ENCODE assay signal across 19 cellular contexts in genomic region chr17:5434984-5435383, GRCh38. TPM values are rescaled to one million over a fixed set of nuclear protein-coding genes. Genes with fewer than 3 reads are reported as not detected.
DNase-seq lines count a peak whose midpoint lies in the region; ATAC-seq and TF ChIP-seq lines count a peak whose summit lies in the region.
"Had no signal": no experiment of that assay in that cellular context is flagged by ENCODE, and none has a peak within 500 bp of the region (broad histone marks: within the 10 kb centered on the region; RNA-seq: fewer than 3 reads in every experiment).

No MANE protein-coding gene starts in this region.

- H3K9me3 ChIP-seq in HEK293 (ENCODE audit: control insufficient read depth, insufficient read depth, low read depth, low read length) (no peaks in the 10 kb centered on the region), osteoblast (ENCODE audit: low read depth, low read length) (no peaks in the 10 kb centered on the region), hepatocyte (ENCODE audit: low read depth) (no peaks in the 10 kb centered on the region), esophagus squamous epithelium (no peaks in the 10 kb centered on the region)
- H3K9me3 ChIP-seq: right atrium auricular region had no signal

- no peak for TF ChIP-seq CTCF in activated CD8-positive, alpha-beta T cell treated with anti-CD3 and anti-CD28 coated beads for 36 hours (IDR thresholded peaks at IDR 0.05)
- TF ChIP-seq CTCF in HEK293 (tag by site-specific recombination; IDR thresholded peaks at IDR 0.05) (no peak), osteoblast (IDR thresholded peaks at IDR 0.05; ENCODE audit: extremely low read depth, low read depth, low read length) (no peak), hepatocyte (IDR thresholded peaks at IDR 0.05; ENCODE audit: poor library complexity) (no peak), esophagus squamous epithelium (IDR thresholded peaks at IDR 0.05) (no peak)

- 90% methylated on average over 2 of the region's 2 CpGs for WGBS in hepatocyte (ENCODE audit: low lambda C conversion rate, missing lambda C conversion rate)
- 88 to 100% methylated on average over 2 of the region's 2 CpGs for WGBS in esophagus squamous epithelium, 2 donors

- no peaks in the 10 kb centered on the region for H3K9me2 ChIP-seq in hepatocyte (replicated peaks; ENCODE audit: insufficient read depth)

- H2AFZ ChIP-seq in osteoblast (ENCODE audit: low read length) (no peak overlapping the region), hepatocyte (no peak overlapping the region)

- no peak for TF ChIP-seq POLR2A in esophagus squamous epithelium (IDR thresholded peaks at IDR 0.05)

- intact Hi-C loops in activated CD8-positive, alpha-beta T cell treated with anti-CD3 and anti-CD28 coated beads for 36 hours (cut with micrococcal nuclease) = no loop called here
- intact Hi-C loops in esophagus squamous epithelium (cut with DNase I) = no loop called here

- CTCF ChIA-PET in activated CD8-positive, alpha-beta T cell treated with anti-CD3 and anti-CD28 coated beads for 36 hours (lab: Charles Lee) = no interaction called here
- CTCF ChIA-PET in activated CD8-positive, alpha-beta T cell treated with anti-CD3 and anti-CD28 coated beads, Interleukin-2, amount 10 ng/mL, durations not matched to agents 7 days and 5 days (lab: Charles Lee) = no interaction called here
- CTCF ChIA-PET in HEK293 (lab: Yijun Ruan, JAX) = no interaction called here

- peak overlapping the region; percentile 69 for H3K27ac Mint-ChIP-seq in activated CD8-positive, alpha-beta T cell treated with anti-CD3 and anti-CD28 coated beads for 36 hours
- H3K27ac Mint-ChIP-seq in activated CD8-positive, alpha-beta T cell treated with anti-CD3 and anti-CD28 coated beads, Interleukin-2, amount 10 ng/mL, durations not matched to agents 7 days and 5 days = no peak overlapping the region
- H3K27ac Mint-ChIP-seq in activated naive CD8-positive, alpha-beta T cell treated with anti-CD3 and anti-CD28 coated beads, Interleukin-2, amount 10 ng/mL, durations not matched to agents 7 days and 5 days = peak overlapping the region; percentile 6
- H3K27ac Mint-ChIP-seq: T-helper 1 cell treated with Interleukin-12 subunit alpha and Interleukin-12 subunit beta and Interleukin-4 antibody, amounts not matched to agents 30 μg/mL and 1 μg/mL, for 36 hours had no signal

- POLR2A ChIA-PET in activated CD8-positive, alpha-beta T cell treated with anti-CD3 and anti-CD28 coated beads for 36 hours (lab: Charles Lee) = interaction anchor here (0.8 to 1.3 kb wide), 4 partner anchors 10 to 29 kb away, joined by 3 to 7 read pairs (median 3); no protein-coding TSS in a partner anchor
- POLR2A ChIA-PET in activated CD8-positive, alpha-beta T cell treated with anti-CD3 and anti-CD28 coated beads, Interleukin-2, amount 10 ng/mL, durations not matched to agents 7 days and 5 days (lab: Charles Lee) = interaction anchor here (1.2 kb wide), 1 partner anchor 15 kb away, joined by 3 read pairs; the partner anchor contains the start of genes NUP88 and RPAIN
- POLR2A ChIA-PET in HEK293 (lab: Yijun Ruan, JAX) = interaction anchor here (0.6 to 3.3 kb wide), 2 partner anchors 16 to 990 kb away, joined by 3 to 21 read pairs; partner anchors contain the start of genes NUP88 and RPAIN
- POLR2A ChIA-PET in activated naive CD8-positive, alpha-beta T cell treated with anti-CD3 and anti-CD28 coated beads, Interleukin-2, amount 10 ng/mL, durations not matched to agents 7 days and 5 days (lab: Charles Lee) = interaction anchor here (0.6 to 0.7 kb wide), 3 partner anchors 14 to 226 kb away, joined by 3 to 5 read pairs (median 3); no protein-coding TSS in a partner anchor

- H3K79me2 ChIP-seq in osteoblast (ENCODE audit: insufficient read depth, low read length) (peaks cover 41% of the 10 kb centered on the region), hepatocyte (peaks cover 39% of the 10 kb centered on the region)

- H3K36me3 ChIP-seq in HEK293 (ENCODE audit: control insufficient read depth in 2 of 2, insufficient read depth in 1 of 2, low read length in 2 of 2) (peaks cover 66 to 82% of the 10 kb centered on the region in 2 experiments), osteoblast (ENCODE audit: insufficient read depth, low read length) (peaks cover 62% of the 10 kb centered on the region), hepatocyte (replicated peaks; ENCODE audit: insufficient read depth, low read depth) (peaks cover 3% of the 10 kb centered on the region), esophagus squamous epithelium (peaks cover 6 to 77% (median 31%) of the 10 kb centered on the region in 3 donors)

- no peaks in the 10 kb centered on the region for H3K4me1 ChIP-seq in HEK293 (ENCODE audit: control insufficient read depth, insufficient read depth, low read length)
- H3K4me1 ChIP-seq in osteoblast (ENCODE audit: insufficient read depth, low read length) = peaks cover 19% of the 10 kb centered on the region
- peaks cover 6% of the 10 kb centered on the region for H3K4me1 ChIP-seq in hepatocyte (ENCODE audit: insufficient read depth)
- peaks cover 9 to 68% (median 24%) of the 10 kb centered on the region in 3 donors for H3K4me1 ChIP-seq in esophagus squamous epithelium

- H3K4me3 ChIP-seq in HEK293 (ENCODE audit: low read depth, low read length) (no peak overlapping the region), osteoblast (ENCODE audit: insufficient read depth, low read length) (no peak overlapping the region), hepatocyte (no peak overlapping the region), esophagus squamous epithelium (no peak overlapping the region)
- H3K4me3 ChIP-seq: right atrium auricular region had no signal

- DNase-seq in activated CD8-positive, alpha-beta T cell treated with anti-CD3 and anti-CD28 coated beads for 36 hours = no peak
- no peak for DNase-seq in activated CD8-positive, alpha-beta T cell treated with anti-CD3 and anti-CD28 coated beads, Interleukin-2, amount 10 ng/mL, durations not matched to agents 7 days and 5 days
- no peak for DNase-seq in activated naive CD8-positive, alpha-beta T cell treated with anti-CD3 and anti-CD28 coated beads, Interleukin-2, amount 10 ng/mL, durations not matched to agents 7 days and 5 days
- DNase-seq in osteoblast (ENCODE audit: insufficient read length, low spot score, missing footprints) (peak; percentile 45), hepatocyte (ENCODE audit: low spot score) (no peak), esophagus squamous epithelium (lab: John Stamatoyannopoulos, UW) (no peak)
- DNase-seq: activated CD4-positive, CD25-positive, alpha-beta regulatory T cell; amniotic stem cell; CD8-positive, alpha-beta memory T cell; DMS79; NCI-H187; Right ventricle myocardium superior; stimulated activated CD4-positive, alpha-beta T cell treated with anti-CD3 and anti-CD28 coated beads, Interleukin-15, amount 100 ng/mL, for 24 hours; stimulated activated naive CD4-positive, alpha-beta T cell treated with Interleukin-2 at 50 U/mL for 16 hours had no signal

- ATAC-seq in activated CD8-positive, alpha-beta T cell treated with anti-CD3 and anti-CD28 coated beads for 36 hours = no peak
- no peak for ATAC-seq in activated CD8-positive, alpha-beta T cell treated with anti-CD3 and anti-CD28 coated beads, Interleukin-2, amount 10 ng/mL, durations not matched to agents 7 days and 5 days
- ATAC-seq in activated naive CD8-positive, alpha-beta T cell treated with anti-CD3 and anti-CD28 coated beads, Interleukin-2, amount 10 ng/mL, durations not matched to agents 7 days and 5 days (ENCODE audit: low read depth) = no peak
- no peak for ATAC-seq in GM21717 (IDR thresholded peaks at IDR 0.05; ENCODE audit: unreplicated experiment)
- ATAC-seq: HepG2 had no signal

- H3K27me3 ChIP-seq in osteoblast (ENCODE audit: insufficient read depth, low read length) (no peaks in the 10 kb centered on the region), hepatocyte (no peaks in the 10 kb centered on the region), esophagus squamous epithelium (no peaks in the 10 kb centered on the region)
- H3K27me3 ChIP-seq: right atrium auricular region had no signal

- H3K4me2 ChIP-seq in osteoblast (ENCODE audit: insufficient read depth, low read length) (no peak overlapping the region), hepatocyte (no peak overlapping the region)

- H3K36me3 Mint-ChIP-seq in activated CD8-positive, alpha-beta T cell treated with anti-CD3 and anti-CD28 coated beads for 36 hours (ENCODE audit: low read depth) = peaks cover 71% of the 10 kb centered on the region
- peaks cover 69% of the 10 kb centered on the region for H3K36me3 Mint-ChIP-seq in activated CD8-positive, alpha-beta T cell treated with anti-CD3 and anti-CD28 coated beads, Interleukin-2, amount 10 ng/mL, durations not matched to agents 7 days and 5 days (ENCODE audit: low read depth)
- peaks cover 38% of the 10 kb centered on the region for H3K36me3 Mint-ChIP-seq in activated naive CD8-positive, alpha-beta T cell treated with anti-CD3 and anti-CD28 coated beads, Interleukin-2, amount 10 ng/mL, durations not matched to agents 7 days and 5 days

- no peaks in the 10 kb centered on the region for H3K27me3 Mint-ChIP-seq in activated CD8-positive, alpha-beta T cell treated with anti-CD3 and anti-CD28 coated beads for 36 hours
- H3K27me3 Mint-ChIP-seq in activated CD8-positive, alpha-beta T cell treated with anti-CD3 and anti-CD28 coated beads, Interleukin-2, amount 10 ng/mL, durations not matched to agents 7 days and 5 days (ENCODE audit: low read depth) = no peaks in the 10 kb centered on the region
- no peaks in the 10 kb centered on the region for H3K27me3 Mint-ChIP-seq in activated naive CD8-positive, alpha-beta T cell treated with anti-CD3 and anti-CD28 coated beads, Interleukin-2, amount 10 ng/mL, durations not matched to agents 7 days and 5 days
- H3K27me3 Mint-ChIP-seq: CD8-positive, alpha-beta memory T cell had no signal

- peaks cover 38% of the 10 kb centered on the region for H3K4me1 Mint-ChIP-seq in activated CD8-positive, alpha-beta T cell treated with anti-CD3 and anti-CD28 coated beads for 36 hours (ENCODE audit: low read depth)
- peaks cover 43% of the 10 kb centered on the region for H3K4me1 Mint-ChIP-seq in activated CD8-positive, alpha-beta T cell treated with anti-CD3 and anti-CD28 coated beads, Interleukin-2, amount 10 ng/mL, durations not matched to agents 7 days and 5 days (ENCODE audit: low read depth)
- peaks cover 33% of the 10 kb centered on the region for H3K4me1 Mint-ChIP-seq in activated naive CD8-positive, alpha-beta T cell treated with anti-CD3 and anti-CD28 coated beads, Interleukin-2, amount 10 ng/mL, durations not matched to agents 7 days and 5 days

- no peaks in the 10 kb centered on the region for H3K9me3 Mint-ChIP-seq in activated CD8-positive, alpha-beta T cell treated with anti-CD3 and anti-CD28 coated beads for 36 hours
- no peaks in the 10 kb centered on the region for H3K9me3 Mint-ChIP-seq in activated CD8-positive, alpha-beta T cell treated with anti-CD3 and anti-CD28 coated beads, Interleukin-2, amount 10 ng/mL, durations not matched to agents 7 days and 5 days (ENCODE audit: insufficient read depth)
- no peaks in the 10 kb centered on the region for H3K9me3 Mint-ChIP-seq in activated naive CD8-positive, alpha-beta T cell treated with anti-CD3 and anti-CD28 coated beads, Interleukin-2, amount 10 ng/mL, durations not matched to agents 7 days and 5 days
- H3K9me3 Mint-ChIP-seq: CD8-positive, alpha-beta memory T cell; T-helper 1 cell treated with Interleukin-12 subunit alpha and Interleukin-12 subunit beta and Interleukin-4 antibody, amounts not matched to agents 30 μg/mL and 1 μg/mL, for 36 hours had no signal

- H3K4me3 Mint-ChIP-seq in activated CD8-positive, alpha-beta T cell treated with anti-CD3 and anti-CD28 coated beads for 36 hours = peak overlapping the region; percentile 26
- no peak overlapping the region for H3K4me3 Mint-ChIP-seq in activated CD8-positive, alpha-beta T cell treated with anti-CD3 and anti-CD28 coated beads, Interleukin-2, amount 10 ng/mL, durations not matched to agents 7 days and 5 days
- no peak overlapping the region for H3K4me3 Mint-ChIP-seq in activated naive CD8-positive, alpha-beta T cell treated with anti-CD3 and anti-CD28 coated beads, Interleukin-2, amount 10 ng/mL, durations not matched to agents 7 days and 5 days
- H3K4me3 Mint-ChIP-seq: T-helper 1 cell treated with Interleukin-12 subunit alpha and Interleukin-12 subunit beta and Interleukin-4 antibody, amounts not matched to agents 30 μg/mL and 1 μg/mL, for 36 hours had no signal

- H4K20me1 ChIP-seq in osteoblast (ENCODE audit: insufficient read depth, low read length) = peaks cover 8% of the 10 kb centered on the region
- no peaks in the 10 kb centered on the region for H4K20me1 ChIP-seq in hepatocyte (ENCODE audit: insufficient read depth, poor library complexity, severe bottlenecking)

- H3K27ac ChIP-seq in HEK293 (ENCODE audit: extremely low read depth, low read depth, low read length) (peak overlapping the region; percentile 21; the same call in 1 of the 2 replicates), osteoblast (ENCODE audit: low read depth, low read length) (no peak overlapping the region), hepatocyte (no peak overlapping the region), esophagus squamous epithelium (peak overlapping the region in 1 of 4 donors; percentile 13)
- H3K27ac ChIP-seq: right atrium auricular region had no signal

RNA-seq across cellular contexts. Expression of gene C1QBP, which starts 4.0 kb away (rescaled TPM):
- 100 to 1,000 TPM; 463 to 470 TPM for total RNA-seq in activated CD8-positive, alpha-beta T cell treated with anti-CD3 and anti-CD28 coated beads for 36 hours
- total RNA-seq in activated CD8-positive, alpha-beta T cell treated with anti-CD3 and anti-CD28 coated beads, Interleukin-2, amount 10 ng/mL, durations not matched to agents 7 days and 5 days = 100 to 1,000 TPM; 178 to 181 TPM
- 100 to 1,000 TPM; 109 to 112 TPM for total RNA-seq in activated naive CD8-positive, alpha-beta T cell treated with anti-CD3 and anti-CD28 coated beads, Interleukin-2, amount 10 ng/mL, durations not matched to agents 7 days and 5 days
- 124 and 137 TPM in 2 replicates for total RNA-seq in osteoblast
- total RNA-seq in hepatocyte = 145 and 149 TPM in 2 replicates
- 176 and 185 TPM in 2 replicates for polyA plus RNA-seq in hepatocyte
- 100 to 1,000 TPM; 163 to 327 (median 228) TPM for total RNA-seq in esophagus squamous epithelium

RNA-seq across cellular contexts. Expression of gene RPAIN, which starts 15.0 kb away (rescaled TPM):
- total RNA-seq in activated CD8-positive, alpha-beta T cell treated with anti-CD3 and anti-CD28 coated beads for 36 hours = 10 to 100 TPM; 56.9 to 61.4 TPM
- 10 to 100 TPM; 47.2 TPM for total RNA-seq in activated CD8-positive, alpha-beta T cell treated with anti-CD3 and anti-CD28 coated beads, Interleukin-2, amount 10 ng/mL, durations not matched to agents 7 days and 5 days
- 10 to 100 TPM; 61.9 to 63.9 TPM for total RNA-seq in activated naive CD8-positive, alpha-beta T cell treated with anti-CD3 and anti-CD28 coated beads, Interleukin-2, amount 10 ng/mL, durations not matched to agents 7 days and 5 days
- 40.2 and 51.6 TPM in 2 replicates for total RNA-seq in osteoblast
- 57.4 and 57.6 TPM in 2 replicates for total RNA-seq in hepatocyte
- polyA plus RNA-seq in hepatocyte = 51.6 and 60.7 TPM in 2 replicates
- 10 to 100 TPM; 22.4 to 37.4 (median 29.8) TPM for total RNA-seq in esophagus squamous epithelium

RNA-seq across cellular contexts. Expression of gene NUP88, which starts 15.5 kb away (rescaled TPM):
- 100 to 1,000 TPM; 140 to 141 TPM for total RNA-seq in activated CD8-positive, alpha-beta T cell treated with anti-CD3 and anti-CD28 coated beads for 36 hours
- 100 to 1,000 TPM in 1 of 2 experiments, 10 to 100 TPM in 1; 97.2 to 105 TPM for total RNA-seq in activated CD8-positive, alpha-beta T cell treated with anti-CD3 and anti-CD28 coated beads, Interleukin-2, amount 10 ng/mL, durations not matched to agents 7 days and 5 days
- 10 to 100 TPM; 93.6 to 99.5 TPM for total RNA-seq in activated naive CD8-positive, alpha-beta T cell treated with anti-CD3 and anti-CD28 coated beads, Interleukin-2, amount 10 ng/mL, durations not matched to agents 7 days and 5 days
- total RNA-seq in osteoblast = 62.2 and 66.6 TPM in 2 replicates
- total RNA-seq in hepatocyte = 56.6 and 65.2 TPM in 2 replicates
- 38.0 and 50.8 TPM in 2 replicates for polyA plus RNA-seq in hepatocyte
- total RNA-seq in esophagus squamous epithelium = 10 to 100 TPM; 35.7 to 79.5 (median 69.5) TPM

RNA-seq across cellular contexts. Expression of gene DHX33, which starts 33.8 kb away (rescaled TPM):
- total RNA-seq in activated CD8-positive, alpha-beta T cell treated with anti-CD3 and anti-CD28 coated beads for 36 hours = 10 to 100 TPM; 30.9 to 32.5 TPM
- total RNA-seq in activated CD8-positive, alpha-beta T cell treated with anti-CD3 and anti-CD28 coated beads, Interleukin-2, amount 10 ng/mL, durations not matched to agents 7 days and 5 days = 10 to 100 TPM; 16.9 to 18.3 TPM
- total RNA-seq in activated naive CD8-positive, alpha-beta T cell treated with anti-CD3 and anti-CD28 coated beads, Interleukin-2, amount 10 ng/mL, durations not matched to agents 7 days and 5 days = 10 to 100 TPM; 14.4 to 14.5 TPM
- total RNA-seq in osteoblast (10.0 and 10.9 TPM in 2 replicates), hepatocyte (7.8 and 9.6 TPM in 2 replicates), esophagus squamous epithelium (10 to 100 TPM in 2 of 4 donors, 1 to 10 TPM in 2; 5.2 to 13.9 (median 8.8) TPM)
- 2.2 and 2.3 TPM in 2 replicates for polyA plus RNA-seq in hepatocyte

RNA-seq across cellular contexts. Expression of gene DERL2, which starts 51.0 kb away (rescaled TPM):
- 10 to 100 TPM; 43.4 to 45.8 TPM for total RNA-seq in activated CD8-positive, alpha-beta T cell treated with anti-CD3 and anti-CD28 coated beads for 36 hours
- total RNA-seq in activated CD8-positive, alpha-beta T cell treated with anti-CD3 and anti-CD28 coated beads, Interleukin-2, amount 10 ng/mL, durations not matched to agents 7 days and 5 days = 10 to 100 TPM; 66.0 to 71.1 TPM
- total RNA-seq in activated naive CD8-positive, alpha-beta T cell treated with anti-CD3 and anti-CD28 coated beads, Interleukin-2, amount 10 ng/mL, durations not matched to agents 7 days and 5 days = 10 to 100 TPM; 68.6 to 72.3 TPM
- total RNA-seq in osteoblast (29.8 and 31.5 TPM in 2 replicates), hepatocyte (54.3 TPM in 2 replicates), esophagus squamous epithelium (10 to 100 TPM; 28.2 to 48.8 (median 38.1) TPM)
- 134 and 136 TPM in 2 replicates for polyA plus RNA-seq in hepatocyte
